17 cellular contexts compared by ENCODE assay signal in genomic region chr16:89351645-89352044, GRCh38.
DNase-seq lines count a peak whose midpoint lies in the region; ATAC-seq and TF ChIP-seq lines count a peak whose summit lies in the region.
"Had no signal": no experiment of that assay in that cellular context is flagged by ENCODE, and none has a peak within 500 bp of the region (broad histone marks: within the 10 kb centered on the region; RNA-seq: fewer than 3 reads in every experiment).

No MANE protein-coding gene starts in this region.

- no peaks in the 10 kb centered on the region for H3K27me3 ChIP-seq in RWPE2 (ENCODE audit: insufficient read depth, poor library complexity, severe bottlenecking)
- H3K27me3 ChIP-seq: BE2C, dorsolateral prefrontal cortex, sigmoid colon had no signal

- peaks cover 25% of the 10 kb centered on the region for H3K36me3 Mint-ChIP-seq in activated CD4-positive, alpha-beta T cell treated with anti-CD3 and anti-CD28 coated beads, Interleukin-2, amount 10 ng/mL, durations not matched to agents 7 days and 5 days (ENCODE audit: low read depth)
- H3K36me3 Mint-ChIP-seq in osteocyte (ENCODE audit: unreplicated experiment) = peaks cover 7% of the 10 kb centered on the region

- no peak overlapping the region for H3K4me3 Mint-ChIP-seq in activated CD4-positive, alpha-beta T cell treated with anti-CD3 and anti-CD28 coated beads, Interleukin-2, amount 10 ng/mL, durations not matched to agents 7 days and 5 days
- no peak overlapping the region for H3K4me3 Mint-ChIP-seq in osteocyte (ENCODE audit: unreplicated experiment)

- intact Hi-C loops in lower leg skin (cut with DNase I; ENCODE audit: low total_unique reads) = no loop called here

- CTCF ChIA-PET in activated CD4-positive, alpha-beta T cell treated with anti-CD3 and anti-CD28 coated beads, Interleukin-2, amount 10 ng/mL, durations not matched to agents 7 days and 5 days (lab: Charles Lee) = interaction anchor here (0.9 to 1.3 kb wide), 2 partner anchors 11 to 120 kb away, joined by 3 read pairs; no protein-coding TSS in a partner anchor

- DNase-seq in activated CD4-positive, alpha-beta T cell treated with anti-CD3 and anti-CD28 coated beads, Interleukin-2, amount 10 ng/mL, durations not matched to agents 7 days and 5 days = no peak
- no peak for DNase-seq in activated CD4-positive, alpha-beta T cell treated with anti-CD3 and anti-CD28 coated beads, Interleukin-2, amount 50 U/mL, for 48 hours
- DNase-seq in RWPE2 (ENCODE audit: low spot score) (no peak), epithelial cell of prostate (ENCODE audit: low read depth, low spot score) (no peak), osteocyte (ENCODE audit: extremely low spot score, unreplicated experiment) (no peak), lower leg skin (ENCODE audit: low spot score in 2 of 2) (no peak)
- DNase-seq: BE2C; Karpas-422; NCI-H1048; NCI-H2029 treated with DMSO at 0.1 percent for 48 hours; NCI-H446 treated with DMSO at 0.1 percent for 48 hours; NK-92 treated with Interleukin-12 subunit alpha and Interleukin-12 subunit beta, amount 100 ng/mL, for 24 hours; sigmoid colon had no signal

- TF ChIP-seq POLR2A in lower leg skin (IDR thresholded peaks at IDR 0.05) = no peak

- ATAC-seq in RWPE2 (ENCODE audit: low read depth) = no peak
- no peak for ATAC-seq in HG02852 (IDR thresholded peaks at IDR 0.05; ENCODE audit: unreplicated experiment)
- no peak for ATAC-seq in activated CD4-positive, CD25-positive, alpha-beta regulatory T cell treated with anti-CD3 and anti-CD28 coated beads, Interleukin-2, amount 50 U/mL, for 24 hours
- ATAC-seq: esophagus mucosa had no signal

- H3K27me3 Mint-ChIP-seq in activated CD4-positive, alpha-beta T cell treated with anti-CD3 and anti-CD28 coated beads, Interleukin-2, amount 10 ng/mL, durations not matched to agents 7 days and 5 days = no peaks in the 10 kb centered on the region
- H3K27me3 Mint-ChIP-seq in osteocyte (ENCODE audit: unreplicated experiment) = no peaks in the 10 kb centered on the region

- peaks cover 39% of the 10 kb centered on the region for H3K4me1 ChIP-seq in RWPE2 (ENCODE audit: insufficient read depth, poor library complexity, severe bottlenecking)
- H3K4me1 ChIP-seq: BE2C had no signal

- H3K36me3 ChIP-seq in RWPE2 (ENCODE audit: low read depth) = peaks cover 16% of the 10 kb centered on the region
- H3K36me3 ChIP-seq: sigmoid colon had no signal

- POLR2A ChIA-PET in activated CD4-positive, alpha-beta T cell treated with anti-CD3 and anti-CD28 coated beads, Interleukin-2, amount 10 ng/mL, durations not matched to agents 7 days and 5 days (lab: Charles Lee) = no interaction called here

- H3K9me3 Mint-ChIP-seq in activated CD4-positive, alpha-beta T cell treated with anti-CD3 and anti-CD28 coated beads, Interleukin-2, amount 10 ng/mL, durations not matched to agents 7 days and 5 days = no peaks in the 10 kb centered on the region
- H3K9me3 Mint-ChIP-seq in osteocyte (ENCODE audit: unreplicated experiment) = peaks cover 4% of the 10 kb centered on the region

- no peak for TF ChIP-seq CTCF in RWPE2 (IDR thresholded peaks at IDR 0.05; ENCODE audit: poor library complexity, severe bottlenecking)
- no peak for TF ChIP-seq CTCF in osteocyte (IDR thresholded peaks at IDR 0.05)
- TF ChIP-seq CTCF in lower leg skin (IDR thresholded peaks at IDR 0.05) = no peak

- peak overlapping the region; percentile 66 for H3K27ac Mint-ChIP-seq in activated CD4-positive, alpha-beta T cell treated with anti-CD3 and anti-CD28 coated beads, Interleukin-2, amount 10 ng/mL, durations not matched to agents 7 days and 5 days
- peak overlapping the region; percentile 14 for H3K27ac Mint-ChIP-seq in osteocyte (ENCODE audit: unreplicated experiment)

- H3K27ac ChIP-seq in RWPE2 (ENCODE audit: poor library complexity, severe bottlenecking) = peak overlapping the region; percentile 74
- H3K27ac ChIP-seq in epithelial cell of prostate = peak overlapping the region; percentile 66

- H3K4me3 ChIP-seq in RWPE2 (ENCODE audit: severe bottlenecking) = no peak overlapping the region
- H3K4me3 ChIP-seq in lower leg skin (ENCODE audit: low read depth, poor library complexity, severe bottlenecking) = no peak overlapping the region
- H3K4me3 ChIP-seq: sigmoid colon had no signal

- no peaks in the 10 kb centered on the region for H3K9me3 ChIP-seq in RWPE2 (ENCODE audit: severe bottlenecking)
- H3K9me3 ChIP-seq: BE2C, sigmoid colon had no signal

- WGBS in lower leg skin, 2 donors = 89 to 90% methylated on average over 12 of the region's 12 CpGs

- peaks cover 88% of the 10 kb centered on the region for H3K4me1 Mint-ChIP-seq in activated CD4-positive, alpha-beta T cell treated with anti-CD3 and anti-CD28 coated beads, Interleukin-2, amount 10 ng/mL, durations not matched to agents 7 days and 5 days
- H3K4me1 Mint-ChIP-seq in osteocyte (ENCODE audit: unreplicated experiment) = peaks cover 41% of the 10 kb centered on the region
